21 cellular contexts compared by ENCODE assay signal in genomic region chr20:58421497-58421850, GRCh38.
"Had no signal": no experiment of that assay in that cellular context is flagged by ENCODE, and none has a peak within 500 bp of the region (broad histone marks: within the 10 kb centered on the region; RNA-seq: fewer than 3 reads in every experiment).

No MANE protein-coding gene starts in this region.

- FAIRE-seq: kidney had no signal

- DNase-seq: activated CD4-positive, alpha-beta T cell treated with anti-CD3 and anti-CD28 coated beads, Interleukin-2, amount 10 ng/mL, durations not matched to agents 24 days and 14 days; activated CD4-positive, CD25-positive, alpha-beta regulatory T cell; activated CD8-positive, alpha-beta memory T cell treated with anti-CD3 and anti-CD28 coated beads, Interleukin-2, amount 50 U/mL, for 4 hours; activated CD8-positive, alpha-beta T cell treated with anti-CD3 and anti-CD28 coated beads, Interleukin-2, amount 10 ng/mL, durations not matched to agents 7 days and 5 days; activated effector memory CD4-positive, alpha-beta T cell treated with anti-CD3 and anti-CD28 coated beads, Interleukin-2, amount 50 U/mL, for 16 hours; activated T-cell treated with anti-CD3 and anti-CD28 coated beads, Interleukin-2, amount 50 U/mL, for 48 hours; amygdala; cortex of kidney; effector CD4-positive, alpha-beta T cell; hippocampal formation; kidney; psoas muscle; stimulated activated naive CD8-positive, alpha-beta T cell treated with anti-CD3 and anti-CD28 coated beads, Interleukin-15, amount 100 ng/mL, for 72 hours had no signal

- H3K27me3 ChIP-seq: brain microvascular endothelial cell, esophagus muscularis mucosa had no signal

- H3K4me3 ChIP-seq: esophagus muscularis mucosa, lung, psoas muscle had no signal

- H3K9me3 Mint-ChIP-seq: activated CD4-positive, alpha-beta T cell treated with anti-CD3 and anti-CD28 coated beads, Interleukin-2, amount 10 ng/mL, durations not matched to agents 24 days and 14 days; central memory CD8-positive, alpha-beta T cell; neural crest cell; stimulated activated naive CD8-positive, alpha-beta T cell treated with anti-CD3 and anti-CD28 coated beads, Interleukin-15, amount 100 ng/mL, for 72 hours; T-helper 2 cell treated with Interferon-gamma antibody and Interleukin-4, amounts not matched to agents 5 μg/mL and 100 μg/mL, for 36 hours had no signal

- H3K27ac Mint-ChIP-seq: activated CD4-positive, alpha-beta T cell treated with anti-CD3 and anti-CD28 coated beads, Interleukin-2, amount 10 ng/mL, durations not matched to agents 24 days and 14 days; activated CD8-positive, alpha-beta T cell treated with anti-CD3 and anti-CD28 coated beads, Interleukin-2, amount 10 ng/mL, durations not matched to agents 7 days and 5 days; T-helper 2 cell treated with Interferon-gamma antibody and Interleukin-4, amounts not matched to agents 5 μg/mL and 100 μg/mL, for 36 hours had no signal

- H3K27ac ChIP-seq: brain microvascular endothelial cell, esophagus muscularis mucosa, psoas muscle had no signal

- H3K4me3 Mint-ChIP-seq: activated CD4-positive, alpha-beta T cell treated with anti-CD3 and anti-CD28 coated beads, Interleukin-2, amount 10 ng/mL, durations not matched to agents 24 days and 14 days; activated CD8-positive, alpha-beta T cell treated with anti-CD3 and anti-CD28 coated beads, Interleukin-2, amount 10 ng/mL, durations not matched to agents 7 days and 5 days; central memory CD8-positive, alpha-beta T cell; neural crest cell; stimulated activated naive CD8-positive, alpha-beta T cell treated with anti-CD3 and anti-CD28 coated beads, Interleukin-15, amount 100 ng/mL, for 72 hours; T-helper 2 cell treated with Interferon-gamma antibody and Interleukin-4, amounts not matched to agents 5 μg/mL and 100 μg/mL, for 36 hours had no signal

- H3K9me3 ChIP-seq: esophagus muscularis mucosa, psoas muscle had no signal

- H3K27me3 Mint-ChIP-seq: activated CD4-positive, alpha-beta T cell treated with anti-CD3 and anti-CD28 coated beads, Interleukin-2, amount 10 ng/mL, durations not matched to agents 24 days and 14 days; central memory CD8-positive, alpha-beta T cell; stimulated activated naive CD8-positive, alpha-beta T cell treated with anti-CD3 and anti-CD28 coated beads, Interleukin-15, amount 100 ng/mL, for 72 hours had no signal

- ATAC-seq: activated CD8-positive, alpha-beta T cell treated with anti-CD3 and anti-CD28 coated beads, Interleukin-2, amount 10 ng/mL, durations not matched to agents 7 days and 5 days; activated naive CD4-positive, alpha-beta T cell treated with anti-CD3 and anti-CD28 coated beads, Interleukin-2, amount 50 U/mL, for 72 hours; sciatic nerve; stimulated activated naive CD8-positive, alpha-beta T cell treated with anti-CD3 and anti-CD28 coated beads, Interleukin-15, amount 100 ng/mL, for 72 hours had no signal
